1 cellular context compared by ENCODE assay signal in the genomic region with DNA sequence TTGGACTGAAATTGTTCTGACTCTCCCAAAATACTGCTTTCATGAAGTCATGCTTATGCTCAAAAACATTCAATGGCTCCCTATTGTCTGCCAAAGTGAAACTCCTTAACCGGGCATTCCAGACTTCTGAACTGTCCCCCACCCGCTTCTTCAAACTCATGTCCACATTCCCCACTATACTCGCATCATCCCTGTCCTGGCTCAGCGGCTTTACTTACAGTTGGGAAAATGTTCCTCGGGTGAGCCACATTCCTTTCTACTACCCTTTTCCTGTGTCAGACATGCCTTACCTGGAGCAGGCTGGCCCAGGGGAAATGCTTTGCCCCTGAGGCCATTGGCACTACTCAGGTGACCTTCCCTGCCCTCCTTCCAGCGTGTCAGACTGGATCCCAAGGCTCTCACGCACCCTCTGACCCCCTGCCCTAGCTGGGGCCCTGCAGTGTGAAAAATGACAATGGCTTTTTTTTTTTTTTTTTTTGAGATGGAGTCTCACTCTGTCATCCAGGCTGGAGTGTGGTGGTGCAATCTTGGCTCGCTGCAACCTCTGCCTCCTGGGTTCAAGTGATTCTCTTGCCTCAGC.
TF ChIP-seq lines count a peak whose summit lies in the region.

No MANE protein-coding gene starts in this region.

TF ChIP-seq in H1, 55 proteins besides CTCF, POLR2A, EP300 and RAD21:
- peak; percentile 93 for TF ChIP-seq KDM1A (IDR thresholded peaks at IDR 0.05; ENCODE audit: borderline replicate concordance, low read length)
- no peak for TF ChIP-seq RNF2 (IDR thresholded peaks at IDR 0.05; ENCODE audit: borderline replicate concordance, low read depth, low read length, missing control alignments, poor library complexity, severe bottlenecking)
- peak in 1 of 2 experiments; percentile 85; a peak in 1 of 4 replicates for TF ChIP-seq HDAC2 (IDR thresholded peaks at IDR 0.05; ENCODE audit: borderline replicate concordance in 1 of 2, low read depth in 2 of 2, low read length in 2 of 2)
- no peak for TF ChIP-seq BACH1 (IDR thresholded peaks at IDR 0.05; ENCODE audit: low read length)
TF ChIP-seq in H1: peak in this region for 2.
